Comparison of ENCODE assay signal across 14 cellular contexts in the genomic region with DNA sequence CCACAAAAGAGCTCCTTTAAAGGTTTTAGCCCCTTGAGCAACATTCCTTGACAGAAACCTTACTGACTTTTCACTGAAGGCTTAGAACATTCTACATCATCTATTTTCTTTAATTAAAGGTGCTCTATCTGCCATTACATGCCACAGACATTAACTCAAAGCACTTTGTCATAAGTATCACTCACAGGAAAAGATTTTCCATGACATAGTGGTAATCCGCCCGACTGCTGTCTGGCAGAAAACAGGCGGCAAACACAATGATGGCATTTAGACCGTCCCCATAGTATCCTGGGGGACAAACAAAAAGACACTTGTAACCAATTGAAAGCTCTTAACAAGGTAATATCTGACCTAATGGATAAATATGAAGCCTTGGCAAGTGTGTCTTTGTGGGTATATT.
DNase-seq lines count a peak whose midpoint lies in the region; ATAC-seq and TF ChIP-seq lines count a peak whose summit lies in the region.
"Had no signal": no experiment of that assay in that cellular context is flagged by ENCODE, and none has a peak within 500 bp of the region (broad histone marks: within the 10 kb centered on the region; RNA-seq: fewer than 3 reads in every experiment).

No MANE protein-coding gene starts in this region.

- H3K4me1 ChIP-seq in right cardiac atrium (ENCODE audit: control insufficient read depth, insufficient read depth, low read length) (no peaks in the 10 kb centered on the region), adipocyte (ENCODE audit: control insufficient read depth, insufficient read depth, low read length) (peaks cover 4% of the 10 kb centered on the region), spleen (peaks cover 0 to 33% (median 11%) of the 10 kb centered on the region in 6 donors)

- H3K27me3 ChIP-seq in right cardiac atrium (ENCODE audit: control insufficient read depth, insufficient read depth) (no peaks in the 10 kb centered on the region), adipocyte (replicated peaks; ENCODE audit: control insufficient read depth, insufficient read depth, low read length) (no peaks in the 10 kb centered on the region), spleen (replicated peaks in 1 of 7) (no peaks in the 10 kb centered on the region)

- DNase-seq in right cardiac atrium (no peak), cardiac septum (ENCODE audit: low spot score) (no peak), adipocyte (ENCODE audit: low read depth) (peak; percentile 20), iris pigment epithelial cell (ENCODE audit: low read depth) (peak; percentile 26), spleen (no peak), SW480 (ENCODE audit: low spot score) (no peak), 8988T (no peak)
- DNase-seq: CD4-positive, CD25-positive, alpha-beta regulatory T cell; H9; NCI-H1436 treated with DMSO at 0.1 percent for 48 hours; NCI-H2107; NCI-H748 treated with DMSO at 0.1 percent for 48 hours; SHP77 had no signal

- TF ChIP-seq POLR2A in spleen (IDR thresholded peaks at IDR 0.05) = no peak

- WGBS in right cardiac atrium = 69% methylated on average over 4 of the region's 4 CpGs
- WGBS in spleen, 5 donors = 85 to 94% (median 91%) methylated on average over 4 of the region's 4 CpGs

- H3K36me3 ChIP-seq in adipocyte (ENCODE audit: control insufficient read depth, insufficient read depth, low read length, severe bottlenecking) (peaks cover 99% of the 10 kb centered on the region), spleen (peaks cover 0 to 7% (median 0%) of the 10 kb centered on the region in 6 donors)

- ATAC-seq in right cardiac atrium (peak; percentile 29 to 53), HG02870 (IDR thresholded peaks at IDR 0.05; ENCODE audit: unreplicated experiment) (no peak)

- H3K27ac ChIP-seq in right cardiac atrium (ENCODE audit: low read length) = no peak overlapping the region
- H3K27ac ChIP-seq in spleen = peak overlapping the region in 4 of 8 donors; percentile 12 to 69 (median 41)

- H3K9me3 ChIP-seq in right cardiac atrium (ENCODE audit: control insufficient read depth, low read length) (no peaks in the 10 kb centered on the region), adipocyte (ENCODE audit: control insufficient read depth, low read length) (no peaks in the 10 kb centered on the region), spleen (no peaks in the 10 kb centered on the region)

- no peak for TF ChIP-seq CTCF in spleen (IDR thresholded peaks at IDR 0.05 in 8 of 11, conservative IDR thresholded peaks at IDR 0.05 in 3 of 11)

- H3K4me3 ChIP-seq in right cardiac atrium (ENCODE audit: low read length) (no peak overlapping the region), adipocyte (ENCODE audit: low read length) (no peak overlapping the region), spleen (no peak overlapping the region)

- intact Hi-C loops in right cardiac atrium (cut with DNase I) = no loop called here
- intact Hi-C loops in cardiac septum (cut with DNase I) = no loop called here
- intact Hi-C loops in spleen (cut with DNase I; ENCODE audit: low total_unique reads) = no loop called here

- H3K9ac ChIP-seq in adipocyte (ENCODE audit: low read length) = no peak overlapping the region

Comparison
In these comparisons a context has a peak if more than half of its experiments do, and no peak if none do; other contexts are left out.
1. DNase-seq: peak in adipocyte (single experiment) and iris pigment epithelial cell (single experiment); none in right cardiac atrium (0 of 3), cardiac septum (single experiment), spleen (single experiment), SW480 (single experiment) and 8988T (single experiment).